In genomic region chr4:123081971-123082370, GRCh38 we compare ENCODE assay signal across 38 cellular contexts.
"Had no signal": no experiment of that assay in that cellular context is flagged by ENCODE, and none has a peak within 500 bp of the region (broad histone marks: within the 10 kb centered on the region; RNA-seq: fewer than 3 reads in every experiment).

No MANE protein-coding gene starts in this region.

- DNase-seq: activated B cell treated with CpG ODN at 0.5 μM for 24 hours; activated CD4-positive, alpha-beta memory T cell treated with anti-CD3 and anti-CD28 coated beads for 36 hours; activated CD4-positive, alpha-beta T cell treated with anti-CD3 and anti-CD28 coated beads for 4 hours; activated CD4-positive, alpha-beta T cell treated with anti-CD3 and anti-CD28 coated beads, Interleukin-2, amount 10 ng/mL, durations not matched to agents 24 days and 14 days; activated CD4-positive, alpha-beta T cell treated with anti-CD3 and anti-CD28 coated beads, Interleukin-2, amount 50 U/mL, for 1 hour; activated CD4-positive, alpha-beta T cell treated with anti-CD3 and anti-CD28 coated beads, Interleukin-2, amount 50 U/mL, for 4 hours; activated CD4-positive, CD25-positive, alpha-beta regulatory T cell treated with anti-CD3 and anti-CD28 coated beads, Interleukin-2, amount 50 U/mL, for 72 hours; activated CD8-positive, alpha-beta memory T cell treated with anti-CD3 and anti-CD28 coated beads, Interleukin-2, amount 50 U/mL, for 4 hours; activated CD8-positive, alpha-beta T cell treated with anti-CD3 and anti-CD28 coated beads for 36 hours; activated effector memory CD4-positive, alpha-beta T cell treated with anti-CD3 and anti-CD28 coated beads, Interleukin-2, amount 50 U/mL, for 16 hours; activated gamma-delta T cell treated with Interleukin-2 at 50 U/mL for 16 hours; activated naive CD4-positive, alpha-beta T cell; activated naive CD4-positive, alpha-beta T cell treated with anti-CD3 and anti-CD28 coated beads for 36 hours; activated naive CD4-positive, alpha-beta T cell treated with anti-CD3 and anti-CD28 coated beads, Interleukin-2, amount 50 U/mL, for 16 hours; activated naive CD8-positive, alpha-beta T cell treated with anti-CD3 and anti-CD28 coated beads for 36 hours; activated T-cell treated with anti-CD3 and anti-CD28 coated beads for 4 hours; activated T-cell treated with anti-CD3 and anti-CD28 coated beads, Interleukin-2, amount 50 U/mL, for 1 hour; activated T-cell treated with anti-CD3 and anti-CD28 coated beads, Interleukin-2, amount 50 U/mL, for 4 hours; activated T-cell treated with anti-CD3 and anti-CD28 coated beads, Interleukin-2, amount 50 U/mL, for 72 hours; amygdala; anterior cingulate cortex; caudate nucleus; cerebellar nuclear complex; T-helper 1 cell; T-helper 2 cell; T-helper 9 cell had no signal

- ATAC-seq: activated CD8-positive, alpha-beta T cell treated with anti-CD3 and anti-CD28 coated beads for 36 hours; activated naive CD4-positive, alpha-beta T cell treated with anti-CD3 and anti-CD28 coated beads, Interleukin-2, amount 50 U/mL, for 72 hours; activated T-cell treated with anti-CD3 and anti-CD28 coated beads, Interleukin-2, amount 50 U/mL, for 4 hours; activated T-cell treated with anti-CD3 and anti-CD28 coated beads, Interleukin-2, amount 50 U/mL, for 72 hours; activated T-helper 17 cell treated with anti-CD3 and anti-CD28 coated beads, Interleukin-2, amount 50 U/mL, for 72 hours had no signal

- FAIRE-seq: bronchial epithelial cell, TTC549 had no signal

- H3K4me1 ChIP-seq: ascending aorta had no signal

- H3K9me3 Mint-ChIP-seq: activated CD4-positive, alpha-beta memory T cell treated with anti-CD3 and anti-CD28 coated beads for 36 hours; activated CD4-positive, alpha-beta T cell treated with anti-CD3 and anti-CD28 coated beads, Interleukin-2, amount 10 ng/mL, durations not matched to agents 24 days and 14 days; activated naive CD4-positive, alpha-beta T cell treated with anti-CD3 and anti-CD28 coated beads for 36 hours; activated T-cell treated with anti-CD3 and anti-CD28 coated beads, Interleukin-2, amount 50 U/mL, for 72 hours; activated T-helper 1 cell treated with anti-CD3 and anti-CD28 coated beads, Interleukin-12 subunit alpha, Interleukin-12 subunit beta, Interleukin-2, Interleukin-4 antibody, amounts not matched to agents 30 ng/mL and 10 ng/mL and 1 ng/mL, durations not matched to agents 14 hours and 24 hours and 36 hours; activated T-helper 17 cell treated with anti-CD3 and anti-CD28 coated beads, Interleukin-2, amount 50 U/mL, for 72 hours; central memory CD8-positive, alpha-beta T cell; T-helper 2 cell treated with Interferon-gamma antibody and Interleukin-4, amounts not matched to agents 5 μg/mL and 100 μg/mL, for 36 hours had no signal

- H3K4me3 Mint-ChIP-seq: activated B cell treated with CpG ODN at 0.5 μM for 24 hours; activated CD4-positive, alpha-beta memory T cell treated with anti-CD3 and anti-CD28 coated beads for 36 hours; activated CD4-positive, alpha-beta T cell treated with anti-CD3 and anti-CD28 coated beads, Interleukin-2, amount 10 ng/mL, durations not matched to agents 24 days and 14 days; activated CD8-positive, alpha-beta T cell treated with anti-CD3 and anti-CD28 coated beads for 36 hours; activated naive CD4-positive, alpha-beta T cell treated with anti-CD3 and anti-CD28 coated beads for 36 hours; activated naive CD8-positive, alpha-beta T cell treated with anti-CD3 and anti-CD28 coated beads for 36 hours; activated T-cell treated with anti-CD3 and anti-CD28 coated beads, Interleukin-2, amount 50 U/mL, for 4 hours; activated T-cell treated with anti-CD3 and anti-CD28 coated beads, Interleukin-2, amount 50 U/mL, for 72 hours; activated T-helper 1 cell treated with anti-CD3 and anti-CD28 coated beads, Interleukin-12 subunit alpha, Interleukin-12 subunit beta, Interleukin-2, Interleukin-4 antibody, amounts not matched to agents 30 ng/mL and 10 ng/mL and 1 ng/mL, durations not matched to agents 14 hours and 24 hours and 36 hours; activated T-helper 17 cell treated with anti-CD3 and anti-CD28 coated beads, Interleukin-2, amount 50 U/mL, for 72 hours; brain; central memory CD8-positive, alpha-beta T cell; T-helper 1 cell treated with Interleukin-12 subunit alpha and Interleukin-12 subunit beta and Interleukin-4 antibody, amounts not matched to agents 30 μg/mL and 1 μg/mL, for 36 hours; T-helper 2 cell treated with Interferon-gamma antibody and Interleukin-4, amounts not matched to agents 5 μg/mL and 100 μg/mL, for 36 hours had no signal

- H3K4me3 ChIP-seq: ascending aorta, cardiac muscle cell had no signal

- H3K9me3 ChIP-seq: ascending aorta had no signal

- H3K36me3 ChIP-seq: ascending aorta, cardiac muscle cell had no signal

- H3K27me3 Mint-ChIP-seq: activated B cell treated with CpG ODN at 0.5 μM for 24 hours; activated CD4-positive, alpha-beta memory T cell treated with anti-CD3 and anti-CD28 coated beads for 36 hours; activated CD4-positive, alpha-beta T cell treated with anti-CD3 and anti-CD28 coated beads, Interleukin-2, amount 10 ng/mL, durations not matched to agents 24 days and 14 days; activated CD8-positive, alpha-beta T cell treated with anti-CD3 and anti-CD28 coated beads for 36 hours; activated naive CD8-positive, alpha-beta T cell treated with anti-CD3 and anti-CD28 coated beads for 36 hours; activated T-helper 17 cell treated with anti-CD3 and anti-CD28 coated beads, Interleukin-2, amount 50 U/mL, for 72 hours; brain; central memory CD8-positive, alpha-beta T cell had no signal

- H3K27ac ChIP-seq: ascending aorta, cardiac muscle cell, VCaP had no signal

- H3K4me1 Mint-ChIP-seq: brain had no signal

- H3K27me3 ChIP-seq: ascending aorta, cardiac muscle cell had no signal

- H3K27ac Mint-ChIP-seq: activated B cell treated with CpG ODN at 0.5 μM for 24 hours; activated CD4-positive, alpha-beta memory T cell treated with anti-CD3 and anti-CD28 coated beads for 36 hours; activated CD4-positive, alpha-beta T cell treated with anti-CD3 and anti-CD28 coated beads, Interleukin-2, amount 10 ng/mL, durations not matched to agents 24 days and 14 days; activated CD8-positive, alpha-beta T cell treated with anti-CD3 and anti-CD28 coated beads for 36 hours; activated naive CD4-positive, alpha-beta T cell treated with anti-CD3 and anti-CD28 coated beads for 36 hours; activated naive CD4-positive, alpha-beta T cell treated with anti-CD3 and anti-CD28 coated beads, Interleukin-2, amount 50 U/mL, for 72 hours; activated naive CD8-positive, alpha-beta T cell treated with anti-CD3 and anti-CD28 coated beads for 36 hours; activated T-helper 1 cell treated with anti-CD3 and anti-CD28 coated beads, Interleukin-12 subunit alpha, Interleukin-12 subunit beta, Interleukin-2, Interleukin-4 antibody, amounts not matched to agents 30 ng/mL and 10 ng/mL and 1 ng/mL, durations not matched to agents 14 hours and 24 hours and 36 hours; activated T-helper 17 cell treated with anti-CD3 and anti-CD28 coated beads, Interleukin-2, amount 50 U/mL, for 72 hours; brain; T-helper 1 cell treated with Interleukin-12 subunit alpha and Interleukin-12 subunit beta and Interleukin-4 antibody, amounts not matched to agents 30 μg/mL and 1 μg/mL, for 36 hours; T-helper 2 cell treated with Interferon-gamma antibody and Interleukin-4, amounts not matched to agents 5 μg/mL and 100 μg/mL, for 36 hours had no signal
